Comparison of ENCODE assay signal across 8 cellular contexts in genomic region chr9:81690251-81690851, GRCh38. TPM values are rescaled to one million over a fixed set of nuclear protein-coding genes. Genes with fewer than 3 reads are reported as not detected.
A peak's percentile ranks its signal among the peaks of the same experiment; 100 is the strongest.
DNase-seq lines count a peak whose midpoint lies in the region; ATAC-seq and TF ChIP-seq lines count a peak whose summit lies in the region.

No MANE protein-coding gene starts in this region.

- WGBS in aorta, 2 donors: 2% methylated on average over 23 of the region's 23 CpGs

- peak; percentile 4 for ATAC-seq in mucosa of descending colon
- ATAC-seq in aorta (ENCODE audit: low FRiP score): no peak
- no peak for ATAC-seq in GM19455 (IDR thresholded peaks at IDR 0.05; ENCODE audit: unreplicated experiment)

- H3K27me3 ChIP-seq in dorsolateral prefrontal cortex: no peaks in the 10 kb centered on the region
- H3K27me3 ChIP-seq in aorta (ENCODE audit: control insufficient read depth in 1 of 2, insufficient read depth in 2 of 2, low read length in 1 of 2): no peaks in the 10 kb centered on the region

- peak overlapping the region; percentile 59 for H3K4me3 ChIP-seq in GM08714 (ENCODE audit: low read length)
- peak overlapping the region; percentile 47 to 88 (median 78) for H3K4me3 ChIP-seq in dorsolateral prefrontal cortex
- peak overlapping the region; percentile 52 for H3K4me3 ChIP-seq in mucosa of descending colon
- peak overlapping the region; percentile 59 to 78 for H3K4me3 ChIP-seq in aorta (ENCODE audit: low read length in 2 of 2)

- DNase-seq in NCI-H510A treated with DMSO at 0.1 percent for 48 hours (lab: John Stamatoyannopoulos, UW) (peak; percentile 77), dorsolateral prefrontal cortex (peak in 4 of 10 donors; percentile 18 to 47 (median 28)), mucosa of descending colon (peak; percentile 78 to 90 (median 80)), aorta (peak in 1 of 2 donors; percentile 58), activated gamma-delta T cell treated with Interleukin-2 at 50 U/mL for 16 hours (no peak)
- no peak for DNase-seq in stimulated activated CD4-positive, alpha-beta T cell treated with anti-CD3 and anti-CD28 coated beads, Interleukin-4, amount 100 ng/mL, for 1 hour

- TF ChIP-seq CTCF in dorsolateral prefrontal cortex (IDR thresholded peaks at IDR 0.05 in 54 of 56, conservative IDR thresholded peaks at IDR 0.05 in 2 of 56; ENCODE audit: low read depth in 1 of 56, partially characterized antibody in 56 of 56): no peak
- TF ChIP-seq CTCF in mucosa of descending colon (IDR thresholded peaks at IDR 0.05): no peak

- no peaks in the 10 kb centered on the region for H3K9me3 ChIP-seq in mucosa of descending colon
- no peaks in the 10 kb centered on the region for H3K9me3 ChIP-seq in aorta (ENCODE audit: control insufficient read depth, low read length)

- intact Hi-C loops in dorsolateral prefrontal cortex (cut with DNase I) (loop anchor here in 1 of 2 donors (5.0 kb wide), 1 partner anchor 157 kb away; no protein-coding TSS in a partner anchor), mucosa of descending colon (cut with DNase I, micrococcal nuclease) (no loop called here), aorta (cut with DNase I) (no loop called here)

- H3K4me1 ChIP-seq in mucosa of descending colon (ENCODE audit: low read depth) (peaks cover 16% of the 10 kb centered on the region), aorta (ENCODE audit: control insufficient read depth in 1 of 2, insufficient read depth in 2 of 2, low read length in 2 of 2) (no peaks in the 10 kb centered on the region)

- no peaks in the 10 kb centered on the region for H3K36me3 ChIP-seq in mucosa of descending colon (ENCODE audit: low read depth)
- no peaks in the 10 kb centered on the region for H3K36me3 ChIP-seq in aorta (ENCODE audit: control insufficient read depth in 1 of 2, insufficient read depth in 2 of 2, low read length in 1 of 2)

- H3K27ac ChIP-seq in dorsolateral prefrontal cortex (peak overlapping the region in 53 of 59 donors; percentile 14 to 95 (median 88)), aorta (ENCODE audit: low read depth in 1 of 2, low read length in 2 of 2) (no peak overlapping the region)

RNA-seq across cellular contexts. Expression of gene TLE1, which starts 1.0 kb away (rescaled TPM):
- total RNA-seq in dorsolateral prefrontal cortex: 10 to 100 TPM; 21.6 to 65.6 (median 42.8) TPM
- 10 to 100 TPM; 42.9 to 51.8 (median 47.3) TPM for total RNA-seq in mucosa of descending colon
- total RNA-seq in aorta: 10 to 100 TPM; 31.0 to 32.7 TPM
- polyA plus RNA-seq in aorta: 10 to 100 TPM; 20.9 to 39.9 TPM

Comparison
In these comparisons a context has a peak if more than half of its experiments do, and no peak if none do; other contexts are left out.
1. DNase-seq: peak in NCI-H510A treated with DMSO at 0.1 percent for 48 hours (single experiment) and mucosa of descending colon (3 of 3); none in stimulated activated CD4-positive, alpha-beta T cell treated with anti-CD3 and anti-CD28 coated beads, Interleukin-4, amount 100 ng/mL, for 1 hour (single experiment) and activated gamma-delta T cell treated with Interleukin-2 at 50 U/mL for 16 hours (single experiment).
2. H3K27ac ChIP-seq: peak in dorsolateral prefrontal cortex (53 of 59); none in aorta (0 of 2).
3. Peak in every context shown above with its lines, with median percentiles within 50 percentile points of each other: H3K4me3 ChIP-seq.